In genomic region chr11:22680628-22681027, GRCh38 we compare ENCODE assay signal across 1 cellular context.
TF ChIP-seq lines count a peak whose summit lies in the region.

No MANE protein-coding gene starts in this region.

TF ChIP-seq in HepG2, 621 proteins besides CTCF, POLR2A, EP300 and RAD21 (continued from another document and continues in another):
- TF ChIP-seq MXD3 (CRISPR knock-in tag; IDR thresholded peaks at IDR 0.05) (no peak), ZNF629 (CRISPR knock-in tag; conservative IDR thresholded peaks at IDR 0.05) (peak; percentile 72), ZBTB3 (CRISPR knock-in tag; IDR thresholded peaks at IDR 0.05; ENCODE audit: borderline replicate concordance, low read depth) (no peak), HNF4A (CRISPR knock-in tag; IDR thresholded peaks at IDR 0.05) (peak; percentile 88), ATF4 (CRISPR knock-in tag; IDR thresholded peaks at IDR 0.05) (0 out of 4 replicates have a peak, but pooled peaks of 1 of the 2 experiments have one; percentile 16), ZFY (CRISPR knock-in tag; IDR thresholded peaks at IDR 0.05) (no peak), ZNF317 (CRISPR knock-in tag; IDR thresholded peaks at IDR 0.05) (no peak), HNRNPLL (IDR thresholded peaks at IDR 0.05; ENCODE audit: low read depth, low read length, poor library complexity, severe bottlenecking) (no peak), SKI (IDR thresholded peaks at IDR 0.05; ENCODE audit: partially characterized antibody) (no peak), ZNF275 (CRISPR knock-in tag; IDR thresholded peaks at IDR 0.05; ENCODE audit: borderline replicate concordance) (no peak), ZNF18 (CRISPR knock-in tag; IDR thresholded peaks at IDR 0.05; ENCODE audit: insufficient replicate concordance) (no peak), CSRNP2 (CRISPR knock-in tag; conservative IDR thresholded peaks at IDR 0.05; ENCODE audit: low read depth) (no peak), HDAC1 (CRISPR knock-in tag; IDR thresholded peaks at IDR 0.05) (0 out of 2 replicates have a peak, but pooled peaks have one; percentile 27), MEIS1 (CRISPR knock-in tag; IDR thresholded peaks at IDR 0.05; ENCODE audit: borderline replicate concordance) (no peak), DPF2 (CRISPR knock-in tag; IDR thresholded peaks at IDR 0.05; ENCODE audit: borderline replicate concordance, low read depth) (peak; percentile 45; the same call in 1 of the 2 replicates), MYNN (CRISPR knock-in tag; IDR thresholded peaks at IDR 0.05; ENCODE audit: low read depth) (no peak), BCLAF1 (IDR thresholded peaks at IDR 0.05) (no peak), ZNF138 (CRISPR knock-in tag; IDR thresholded peaks at IDR 0.05; ENCODE audit: low read depth) (no peak), TIGD3 (CRISPR knock-in tag; IDR thresholded peaks at IDR 0.05; ENCODE audit: borderline replicate concordance) (no peak), ZNF333 (CRISPR knock-in tag; IDR thresholded peaks at IDR 0.05; ENCODE audit: borderline replicate concordance) (no peak), ZBTB26 (CRISPR knock-in tag; IDR thresholded peaks at IDR 0.05; ENCODE audit: borderline replicate concordance) (no peak), ZNF776 (CRISPR knock-in tag; IDR thresholded peaks at IDR 0.05) (no peak), ZUFSP (CRISPR knock-in tag; IDR thresholded peaks at IDR 0.05; ENCODE audit: borderline replicate concordance) (no peak), ZNF773 (CRISPR knock-in tag; IDR thresholded peaks at IDR 0.05; ENCODE audit: borderline replicate concordance) (no peak), BHLHE40 (IDR thresholded peaks at IDR 0.05; ENCODE audit: low read length) (no peak), PRDM4 (CRISPR knock-in tag; IDR thresholded peaks at IDR 0.05; ENCODE audit: borderline replicate concordance) (no peak), ATF3 (CRISPR knock-in tag; IDR thresholded peaks at IDR 0.05) (no peak), ISL2 (CRISPR knock-in tag; IDR thresholded peaks at IDR 0.05) (peak; percentile 84), ZNF468 (CRISPR knock-in tag; IDR thresholded peaks at IDR 0.05) (no peak), ZSCAN12 (CRISPR knock-in tag; IDR thresholded peaks at IDR 0.05) (no peak), ARNT (IDR thresholded peaks at IDR 0.05) (no peak), EED (CRISPR knock-in tag; IDR thresholded peaks at IDR 0.05) (no peak), ATAD3A (CRISPR knock-in tag; IDR thresholded peaks at IDR 0.05) (no peak), YEATS4 (CRISPR knock-in tag; IDR thresholded peaks at IDR 0.05; ENCODE audit: borderline replicate concordance) (no peak), ZNF180 (CRISPR knock-in tag; IDR thresholded peaks at IDR 0.05; ENCODE audit: borderline replicate concordance, low read depth) (no peak), REPIN1 (CRISPR knock-in tag; IDR thresholded peaks at IDR 0.05; ENCODE audit: borderline replicate concordance, low read depth) (peak; percentile 56; the same call in 1 of the 2 replicates), NFIC (IDR thresholded peaks at IDR 0.05; ENCODE audit: low read length) (peak; percentile 60), ZNF614 (CRISPR knock-in tag; IDR thresholded peaks at IDR 0.05; ENCODE audit: borderline replicate concordance) (peak; percentile 79; the same call in 1 of the 2 replicates), MAFG (CRISPR knock-in tag; IDR thresholded peaks at IDR 0.05) (peak; percentile 72), KDM5B (CRISPR knock-in tag; IDR thresholded peaks at IDR 0.05; ENCODE audit: borderline replicate concordance) (no peak), TFDP1 (CRISPR knock-in tag; IDR thresholded peaks at IDR 0.05; ENCODE audit: borderline replicate concordance) (no peak)
